Comparison of ENCODE assay signal across 1 cellular context in the genomic region with DNA sequence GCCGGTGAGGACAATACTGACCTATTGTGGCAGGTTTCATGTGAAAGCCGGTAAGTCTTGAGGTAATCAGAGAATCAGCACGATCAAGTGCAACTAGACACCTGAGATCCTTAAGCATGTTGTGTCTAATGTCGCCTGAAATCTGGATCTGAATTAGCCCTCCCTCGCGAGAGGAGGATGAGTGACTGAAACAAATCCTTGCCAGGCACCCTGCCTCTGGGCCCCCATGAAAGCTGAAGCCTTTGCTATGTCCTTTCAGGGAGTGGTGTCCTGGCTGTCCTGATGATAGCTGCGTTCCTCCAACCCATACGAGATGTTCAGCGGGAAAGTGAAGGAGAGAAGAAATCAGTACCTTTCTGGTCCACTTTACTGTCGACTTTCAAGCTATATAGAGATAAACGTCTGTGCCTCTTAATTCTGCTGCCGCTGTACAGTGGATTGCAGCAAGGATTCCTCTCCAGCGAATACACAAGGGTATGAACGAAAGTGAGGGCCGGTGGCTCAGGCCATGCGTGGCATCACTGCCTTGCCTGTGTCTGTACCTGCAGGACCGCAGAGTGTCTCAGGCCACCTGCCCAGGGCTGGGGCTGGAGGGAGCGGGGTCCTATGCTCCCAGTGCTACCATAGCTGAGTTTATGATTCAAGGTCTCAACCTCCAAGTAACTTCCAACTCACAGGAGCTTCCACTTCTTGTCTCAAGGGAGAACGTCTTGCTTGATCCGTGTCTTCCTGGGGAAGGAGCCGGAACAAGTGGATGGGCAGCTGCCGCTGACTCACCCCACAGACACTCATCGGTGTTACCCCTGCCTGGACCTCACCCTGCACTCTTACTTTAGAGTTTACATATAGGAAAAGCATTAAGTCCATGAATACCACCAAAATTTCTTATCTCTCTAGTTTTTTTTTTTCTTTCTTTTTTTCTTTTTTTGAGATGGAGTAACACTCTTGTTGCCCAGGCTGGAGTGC.
TF ChIP-seq lines count a peak whose summit lies in the region.

No MANE protein-coding gene starts in this region.

TF ChIP-seq in GM23338, 12 proteins besides CTCF, POLR2A, EP300 and RAD21 (continued from another document):
- TF ChIP-seq ZNF462 (CRISPR knock-in tag; IDR thresholded peaks at IDR 0.05) (no peak), REST (IDR thresholded peaks at IDR 0.05; ENCODE audit: unreplicated experiment) (no peak), EZH2phosphoT487 (IDR thresholded peaks at IDR 0.05; ENCODE audit: unreplicated experiment) (no peak), ZNF114 (CRISPR knock-in tag; IDR thresholded peaks at IDR 0.05) (no peak), EZH2 (IDR thresholded peaks at IDR 0.05; ENCODE audit: low read depth, unreplicated experiment) (no peak)
